ENCODE assay signal across 11 cellular contexts in the genomic region with DNA sequence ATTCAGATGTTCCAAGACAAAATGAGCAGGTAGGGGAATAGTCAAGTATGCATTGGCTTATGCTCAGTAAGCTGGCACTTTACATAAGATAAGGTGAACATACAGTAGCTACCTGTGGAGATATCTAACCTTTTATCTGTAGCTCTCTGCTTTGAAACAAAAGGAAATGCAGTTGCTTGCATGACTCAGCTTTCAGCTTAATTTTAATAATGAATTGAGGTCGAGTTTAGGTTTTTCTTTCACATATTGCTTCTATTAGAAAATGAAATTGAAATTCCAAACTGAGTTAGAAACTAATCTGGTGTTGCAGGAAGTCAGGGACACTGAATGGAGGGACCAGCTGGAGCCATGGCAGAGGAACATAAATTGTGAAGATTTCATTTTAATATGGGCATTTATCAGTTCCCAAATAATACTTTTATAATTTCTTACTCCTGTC. TPM values are rescaled to one million over a fixed set of nuclear protein-coding genes. Genes with fewer than 3 reads are reported as not detected.
DNase-seq lines count a peak whose midpoint lies in the region; ATAC-seq and TF ChIP-seq lines count a peak whose summit lies in the region.
"Had no signal": no experiment of that assay in that cellular context is flagged by ENCODE, and none has a peak within 500 bp of the region (broad histone marks: within the 10 kb centered on the region; RNA-seq: fewer than 3 reads in every experiment).

No MANE protein-coding gene starts in this region.

- no peak overlapping the region for H3K9ac ChIP-seq in PC-3 (ENCODE audit: low read length)
- H3K9ac ChIP-seq: GM23248 had no signal

- no peak overlapping the region for H3K27ac Mint-ChIP-seq in activated CD4-positive, alpha-beta T cell treated with anti-CD3 and anti-CD28 coated beads for 36 hours
- no peak overlapping the region for H3K27ac Mint-ChIP-seq in activated CD4-positive, alpha-beta T cell treated with anti-CD3 and anti-CD28 coated beads, Interleukin-2, amount 10 ng/mL, durations not matched to agents 7 days and 5 days

- H3K4me3 Mint-ChIP-seq in activated CD4-positive, alpha-beta T cell treated with anti-CD3 and anti-CD28 coated beads for 36 hours: no peak overlapping the region
- H3K4me3 Mint-ChIP-seq in activated CD4-positive, alpha-beta T cell treated with anti-CD3 and anti-CD28 coated beads, Interleukin-2, amount 10 ng/mL, durations not matched to agents 7 days and 5 days: no peak overlapping the region

- H3K9me3 ChIP-seq in PC-3 (ENCODE audit: low read length) (no peaks in the 10 kb centered on the region), stomach (no peaks in the 10 kb centered on the region)

- intact Hi-C loops in activated CD4-positive, alpha-beta T cell treated with anti-CD3 and anti-CD28 coated beads for 36 hours (cut with DNase I, micrococcal nuclease): no loop called here
- intact Hi-C loops in PC-3 (cut with micrococcal nuclease): no loop called here
- intact Hi-C loops in stomach (cut with DNase I; ENCODE audit: low total_unique reads): no loop called here

- BruUV-seq in PC-3 (replicated peaks; lab: Mats Ljungman, UMichigan): no TSS peak

- TF ChIP-seq POLR2A in stomach (IDR thresholded peaks at IDR 0.05): no peak

- peak; percentile 19 for ATAC-seq in activated CD4-positive, alpha-beta T cell treated with anti-CD3 and anti-CD28 coated beads for 36 hours
- peak; percentile 70 for ATAC-seq in HG02870 (IDR thresholded peaks at IDR 0.05; ENCODE audit: unreplicated experiment)
- ATAC-seq in PC-3: no peak; the same call in 1 of the 2 replicates

- TF ChIP-seq CTCF in PC-3 (conservative IDR thresholded peaks at IDR 0.05; ENCODE audit: low read depth, low read length) (no peak), stomach (IDR thresholded peaks at IDR 0.05) (no peak), GM13976 (IDR thresholded peaks at IDR 0.05; ENCODE audit: borderline replicate concordance, control extremely low read depth, extremely low read depth, insufficient read depth, missing control alignments) (no peak)

- H3K36me3 ChIP-seq in PC-3 (ENCODE audit: low read depth, low read length) (0 out of 2 replicates have a peak, but pooled peaks cover 9% of the 10 kb centered on the region), stomach (no peaks in the 10 kb centered on the region)

- peaks cover 18% of the 10 kb centered on the region for H3K4me1 Mint-ChIP-seq in activated CD4-positive, alpha-beta T cell treated with anti-CD3 and anti-CD28 coated beads for 36 hours
- peaks cover 14% of the 10 kb centered on the region for H3K4me1 Mint-ChIP-seq in activated CD4-positive, alpha-beta T cell treated with anti-CD3 and anti-CD28 coated beads, Interleukin-2, amount 10 ng/mL, durations not matched to agents 7 days and 5 days

- POLR2A ChIA-PET in activated CD4-positive, alpha-beta T cell treated with anti-CD3 and anti-CD28 coated beads for 36 hours (lab: Charles Lee): no interaction called here
- POLR2A ChIA-PET in activated CD4-positive, alpha-beta T cell treated with anti-CD3 and anti-CD28 coated beads, Interleukin-2, amount 10 ng/mL, durations not matched to agents 7 days and 5 days (lab: Charles Lee): interaction anchor here (0.7 kb wide), 1 partner anchor 32 kb away, joined by 3 read pairs; no protein-coding TSS in a partner anchor
- POLR2A ChIA-PET in PC-3 (lab: Charles Lee; ENCODE audit: unreplicated experiment): interaction anchor here (0.6 kb wide), 1 partner anchor 92 kb away, joined by 10 read pairs; a partner anchor contains a TSS

- no peaks in the 10 kb centered on the region for H3F3A ChIP-seq in PC-3 (ENCODE audit: low read length, unreplicated experiment)

- in situ Hi-C loops in GM13976 (cut with MboI; ENCODE audit: low sequenced_read_pairs, unreplicated experiment): no loop called here

- CTCF ChIA-PET in activated CD4-positive, alpha-beta T cell treated with anti-CD3 and anti-CD28 coated beads for 36 hours (lab: Charles Lee): no interaction called here
- CTCF ChIA-PET in activated CD4-positive, alpha-beta T cell treated with anti-CD3 and anti-CD28 coated beads, Interleukin-2, amount 10 ng/mL, durations not matched to agents 7 days and 5 days (lab: Charles Lee): interaction anchor here (0.8 kb wide), 1 partner anchor 19 kb away, joined by 3 read pairs; no protein-coding TSS in a partner anchor
- CTCF ChIA-PET in PC-3 (lab: Charles Lee): no interaction called here

- H3K9me2 ChIP-seq in PC-3 (replicated peaks; ENCODE audit: low read length): no peaks in the 10 kb centered on the region

- 0 to 10% (median 10%) methylated on average over 1 of the region's 1 CpG for WGBS in stomach, 5 donors

- H3K4me3 ChIP-seq in PC-3 (ENCODE audit: low read length) (no peak overlapping the region), stomach (no peak overlapping the region)
- H3K4me3 ChIP-seq: GM23248 had no signal

- no peak overlapping the region for H2AFZ ChIP-seq in PC-3 (ENCODE audit: low read length)
- H2AFZ ChIP-seq: GM23248 had no signal

- H3K9me3 Mint-ChIP-seq in activated CD4-positive, alpha-beta T cell treated with anti-CD3 and anti-CD28 coated beads for 36 hours (ENCODE audit: low read depth): peaks cover 4% of the 10 kb centered on the region
- H3K9me3 Mint-ChIP-seq in activated CD4-positive, alpha-beta T cell treated with anti-CD3 and anti-CD28 coated beads, Interleukin-2, amount 10 ng/mL, durations not matched to agents 7 days and 5 days: peaks cover 2% of the 10 kb centered on the region

- H3K27ac ChIP-seq in PC-3 (ENCODE audit: low read length) (no peak overlapping the region), stomach (peak overlapping the region in 4 of 5 donors; percentile 57 to 81 (median 63))
- H3K27ac ChIP-seq: GM23248 had no signal

- H3K4me1 ChIP-seq in PC-3 (ENCODE audit: insufficient read depth, low read length) (peaks cover 31% of the 10 kb centered on the region), stomach (peaks cover 6 to 41% (median 22%) of the 10 kb centered on the region in 4 donors)

- 0 out of 2 replicates have a peak overlapping the region, but pooled peaks have one; percentile 7 for H3K4me2 ChIP-seq in PC-3 (ENCODE audit: low read length)

- no peaks in the 10 kb centered on the region for H3K36me3 Mint-ChIP-seq in activated CD4-positive, alpha-beta T cell treated with anti-CD3 and anti-CD28 coated beads for 36 hours (ENCODE audit: low read depth)
- peaks cover 6% of the 10 kb centered on the region for H3K36me3 Mint-ChIP-seq in activated CD4-positive, alpha-beta T cell treated with anti-CD3 and anti-CD28 coated beads, Interleukin-2, amount 10 ng/mL, durations not matched to agents 7 days and 5 days (ENCODE audit: low read depth)

- peaks cover 2% of the 10 kb centered on the region for H3K27me3 Mint-ChIP-seq in activated CD4-positive, alpha-beta T cell treated with anti-CD3 and anti-CD28 coated beads for 36 hours
- peaks cover 7% of the 10 kb centered on the region for H3K27me3 Mint-ChIP-seq in activated CD4-positive, alpha-beta T cell treated with anti-CD3 and anti-CD28 coated beads, Interleukin-2, amount 10 ng/mL, durations not matched to agents 7 days and 5 days

- H3K27me3 ChIP-seq in PC-3 (ENCODE audit: low read length): no peaks in the 10 kb centered on the region
- no peaks in the 10 kb centered on the region for H3K27me3 ChIP-seq in stomach

- no peak for TF ChIP-seq EP300 in stomach (IDR thresholded peaks at IDR 0.05)

- H4K20me1 ChIP-seq in PC-3 (ENCODE audit: low read length): no peaks in the 10 kb centered on the region

- DNase-seq in activated CD4-positive, alpha-beta T cell treated with anti-CD3 and anti-CD28 coated beads for 36 hours: no peak
- no peak for DNase-seq in activated CD4-positive, alpha-beta T cell treated with anti-CD3 and anti-CD28 coated beads, Interleukin-2, amount 10 ng/mL, durations not matched to agents 7 days and 5 days
- DNase-seq in PC-3 (no peak), stomach (no peak), NCI-H187 (lab: John Stamatoyannopoulos, UW) (no peak), GM13976 (ENCODE audit: low spot score) (no peak)
- DNase-seq in stimulated activated CD4-positive, alpha-beta T cell treated with anti-CD3 and anti-CD28 coated beads, Interleukin-15, amount 100 ng/mL, for 24 hours: no peak
- DNase-seq: cortex of kidney, GM23248, NCI-H524 treated with DMSO at 0.1 percent for 48 hours had no signal

- peaks cover 35% of the 10 kb centered on the region for H3K79me2 ChIP-seq in PC-3 (ENCODE audit: low read length)

RNA-seq across cellular contexts. Expression of a gene that starts 8.3 kb away (rescaled TPM):
- 1 to 10 TPM; 2.0 to 2.9 TPM for total RNA-seq in activated CD4-positive, alpha-beta T cell treated with anti-CD3 and anti-CD28 coated beads for 36 hours
- 1 to 10 TPM; 1.7 to 2.1 TPM for total RNA-seq in activated CD4-positive, alpha-beta T cell treated with anti-CD3 and anti-CD28 coated beads, Interleukin-2, amount 10 ng/mL, durations not matched to agents 7 days and 5 days
- total RNA-seq in PC-3 (2014; rRNA removed): 14.5 and 16.3 TPM in 2 replicates
- 10 to 100 TPM in 3 of 5 donors, 1 to 10 TPM in 2; 3.2 to 21.1 (median 11.1) TPM for total RNA-seq in stomach
- 1 to 10 TPM in 2 of 3 donors, under 1 TPM in 1; 0.46 to 1.7 (median 1.5) TPM for polyA plus RNA-seq in stomach
